Comparison of ENCODE assay signal across 10 cellular contexts in genomic region chr6:28250747-28251146, GRCh38. TPM values are rescaled to one million over a fixed set of nuclear protein-coding genes. Genes with fewer than 3 reads are reported as not detected.
DNase-seq lines count a peak whose midpoint lies in the region; ATAC-seq and TF ChIP-seq lines count a peak whose summit lies in the region.
"Had no signal": no experiment of that assay in that cellular context is flagged by ENCODE, and none has a peak within 500 bp of the region (broad histone marks: within the 10 kb centered on the region; RNA-seq: fewer than 3 reads in every experiment).

No MANE protein-coding gene starts in this region.

- DNase-seq in heart left ventricle (no peak), left ventricle myocardium superior (no peak), right lobe of liver (no peak), upper lobe of right lung (no peak), GM19238 (ENCODE audit: insufficient read length, low spot score) (no peak), COLO668 (lab: John Stamatoyannopoulos, UW; ENCODE audit: unreplicated experiment) (no peak)
- no peak for DNase-seq in activated naive CD8-positive, alpha-beta T cell treated with anti-CD3 and anti-CD28 coated beads, Interleukin-2, amount 10 ng/mL, durations not matched to agents 7 days and 5 days
- DNase-seq: DMS79 had no signal

- H3K27me3 ChIP-seq in heart left ventricle: no peaks in the 10 kb centered on the region
- no peaks in the 10 kb centered on the region for H3K27me3 ChIP-seq in right lobe of liver
- H3K27me3 ChIP-seq in upper lobe of right lung: no peaks in the 10 kb centered on the region

- TF ChIP-seq CTCF in heart left ventricle (IDR thresholded peaks at IDR 0.05) (no peak), right lobe of liver (IDR thresholded peaks at IDR 0.05) (no peak), upper lobe of right lung (IDR thresholded peaks at IDR 0.05) (no peak)

- no peaks in the 10 kb centered on the region for H3K27me3 Mint-ChIP-seq in activated naive CD8-positive, alpha-beta T cell treated with anti-CD3 and anti-CD28 coated beads, Interleukin-2, amount 10 ng/mL, durations not matched to agents 7 days and 5 days

- POLR2A ChIA-PET in activated naive CD8-positive, alpha-beta T cell treated with anti-CD3 and anti-CD28 coated beads, Interleukin-2, amount 10 ng/mL, durations not matched to agents 7 days and 5 days (lab: Charles Lee): no interaction called here

- ATAC-seq in heart left ventricle: no peak
- ATAC-seq in left ventricle myocardium superior: no peak
- ATAC-seq in activated naive CD8-positive, alpha-beta T cell treated with anti-CD3 and anti-CD28 coated beads, Interleukin-2, amount 10 ng/mL, durations not matched to agents 7 days and 5 days (ENCODE audit: low read depth): no peak
- no peak for ATAC-seq in right lobe of liver
- no peak for ATAC-seq in upper lobe of right lung
- ATAC-seq in HG03025 (IDR thresholded peaks at IDR 0.05; ENCODE audit: low FRiP score, unreplicated experiment): no peak

- H3K9me3 ChIP-seq in heart left ventricle (no peaks in the 10 kb centered on the region), right lobe of liver (no peaks in the 10 kb centered on the region), upper lobe of right lung (no peaks in the 10 kb centered on the region)

- no peaks in the 10 kb centered on the region for H3K9me3 Mint-ChIP-seq in activated naive CD8-positive, alpha-beta T cell treated with anti-CD3 and anti-CD28 coated beads, Interleukin-2, amount 10 ng/mL, durations not matched to agents 7 days and 5 days

- no peak overlapping the region for H3K27ac Mint-ChIP-seq in activated naive CD8-positive, alpha-beta T cell treated with anti-CD3 and anti-CD28 coated beads, Interleukin-2, amount 10 ng/mL, durations not matched to agents 7 days and 5 days

- WGBS in heart left ventricle, 4 donors: 67 to 91% (median 76%) methylated on average over 2 of the region's 2 CpGs
- WGBS in right lobe of liver (ENCODE audit: insufficient coverage, low coverage, low lambda C conversion rate, missing lambda C conversion rate): 80% methylated on average over 2 of the region's 2 CpGs

- H3K36me3 ChIP-seq in heart left ventricle (peaks cover 0 to 41% (median 36%) of the 10 kb centered on the region in 9 donors), right lobe of liver (peaks cover 0 to 28% (median 0%) of the 10 kb centered on the region in 4 donors), upper lobe of right lung (peaks cover 32% of the 10 kb centered on the region)

- H3K4me3 ChIP-seq in heart left ventricle (peak overlapping the region in 10 of 12 donors; percentile 59 to 87 (median 78)), right lobe of liver (peak overlapping the region in 2 of 3 donors; percentile 59 to 95), upper lobe of right lung (peak overlapping the region; percentile 95)

- H3K27ac ChIP-seq in heart left ventricle (no peak overlapping the region), right lobe of liver (no peak overlapping the region), upper lobe of right lung (no peak overlapping the region)

- H3K4me1 Mint-ChIP-seq in activated naive CD8-positive, alpha-beta T cell treated with anti-CD3 and anti-CD28 coated beads, Interleukin-2, amount 10 ng/mL, durations not matched to agents 7 days and 5 days: peaks cover 27% of the 10 kb centered on the region

- peaks cover 29% of the 10 kb centered on the region for H3K36me3 Mint-ChIP-seq in activated naive CD8-positive, alpha-beta T cell treated with anti-CD3 and anti-CD28 coated beads, Interleukin-2, amount 10 ng/mL, durations not matched to agents 7 days and 5 days

- H3K4me3 Mint-ChIP-seq in activated naive CD8-positive, alpha-beta T cell treated with anti-CD3 and anti-CD28 coated beads, Interleukin-2, amount 10 ng/mL, durations not matched to agents 7 days and 5 days: peak overlapping the region; percentile 76

- H3K4me1 ChIP-seq in heart left ventricle: peaks cover 6 to 32% (median 15%) of the 10 kb centered on the region in 12 donors
- peaks cover 0 to 9% (median 2%) of the 10 kb centered on the region in 4 donors for H3K4me1 ChIP-seq in right lobe of liver
- peaks cover 21% of the 10 kb centered on the region for H3K4me1 ChIP-seq in upper lobe of right lung

- TF ChIP-seq POLR2A in heart left ventricle (IDR thresholded peaks at IDR 0.05): no peak
- no peak for TF ChIP-seq POLR2A in right lobe of liver (IDR thresholded peaks at IDR 0.05)

- intact Hi-C loops in heart left ventricle (cut with DNase I): loop anchor here in 5 of 10 donors (5.0 to 10.0 kb wide), 4 partner anchors 33 to 116 kb away; partner anchors contain the start of gene ZSCAN31 (in 1 of the 5)
- intact Hi-C loops in left ventricle myocardium superior (cut with micrococcal nuclease): no loop called here
- intact Hi-C loops in right lobe of liver (cut with DNase I): no loop called here
- intact Hi-C loops in upper lobe of right lung (cut with DNase I): loop anchor here (10.0 kb wide), 1 partner anchor 104 kb away; no protein-coding TSS in a partner anchor

RNA-seq across cellular contexts. Expression of gene ZKSCAN4, which starts 1.3 kb away (rescaled TPM):
- 1 to 10 TPM; 2.1 to 5.0 (median 2.5) TPM for total RNA-seq in heart left ventricle
- polyA plus RNA-seq in heart left ventricle: 1 to 10 TPM; 1.5 to 2.2 TPM
- total RNA-seq in left ventricle myocardium superior: 2.7 TPM
- total RNA-seq in activated naive CD8-positive, alpha-beta T cell treated with anti-CD3 and anti-CD28 coated beads, Interleukin-2, amount 10 ng/mL, durations not matched to agents 7 days and 5 days: 10 to 100 TPM; 10.5 to 11.3 TPM
- 1 to 10 TPM; 1.1 to 2.6 (median 2.3) TPM for total RNA-seq in right lobe of liver
- 4.5 TPM for total RNA-seq in upper lobe of right lung

RNA-seq across cellular contexts. Expression of gene NKAPL, which starts 8.3 kb away (rescaled TPM):
- total RNA-seq in heart left ventricle: 1 to 10 TPM; 3.3 to 8.4 (median 5.2) TPM
- polyA plus RNA-seq in heart left ventricle: 1 to 10 TPM; 5.8 to 7.2 TPM
- total RNA-seq in left ventricle myocardium superior: 6.3 TPM
- total RNA-seq in activated naive CD8-positive, alpha-beta T cell treated with anti-CD3 and anti-CD28 coated beads, Interleukin-2, amount 10 ng/mL, durations not matched to agents 7 days and 5 days: not detected
- total RNA-seq in right lobe of liver: 1 to 10 TPM in 1 of 6 experiments, under 1 TPM in 5; 0.15 to 1.0 (median 0.36) TPM
- 0.87 TPM for total RNA-seq in upper lobe of right lung
- total RNA-seq: HT1080 had no signal

RNA-seq across cellular contexts. Expression of gene ZSCAN26, which starts 16.2 kb away (rescaled TPM):
- total RNA-seq in heart left ventricle (10 to 100 TPM in 8 of 9 donors, 1 to 10 TPM in 1; 9.8 to 16.4 (median 12.2) TPM), left ventricle myocardium superior (13.8 TPM), right lobe of liver (1 to 10 TPM; 2.7 to 8.1 (median 5.3) TPM), upper lobe of right lung (11.3 TPM)
- 1 to 10 TPM; 8.1 to 8.3 TPM for polyA plus RNA-seq in heart left ventricle
- total RNA-seq in activated naive CD8-positive, alpha-beta T cell treated with anti-CD3 and anti-CD28 coated beads, Interleukin-2, amount 10 ng/mL, durations not matched to agents 7 days and 5 days: 10 to 100 TPM; 13.1 to 14.5 TPM

RNA-seq across cellular contexts. Expression of gene ZSCAN9, which starts 25.7 kb away (rescaled TPM):
- total RNA-seq in heart left ventricle: 10 to 100 TPM in 2 of 9 donors, 1 to 10 TPM in 7; 6.8 to 12.6 (median 7.9) TPM
- 10 to 100 TPM in 1 of 2 donors, 1 to 10 TPM in 1; 5.8 to 10.2 TPM for polyA plus RNA-seq in heart left ventricle
- total RNA-seq in left ventricle myocardium superior: 10.2 TPM
- 1 to 10 TPM; 9.0 to 9.7 TPM for total RNA-seq in activated naive CD8-positive, alpha-beta T cell treated with anti-CD3 and anti-CD28 coated beads, Interleukin-2, amount 10 ng/mL, durations not matched to agents 7 days and 5 days
- total RNA-seq in right lobe of liver: 1 to 10 TPM; 2.0 to 3.9 (median 3.3) TPM
- 13.5 TPM for total RNA-seq in upper lobe of right lung

RNA-seq across cellular contexts. Expression of gene PGBD1, which starts 30.6 kb away (rescaled TPM):
- total RNA-seq in heart left ventricle (1 to 10 TPM; 2.5 to 3.8 (median 2.9) TPM), left ventricle myocardium superior (2.3 TPM), right lobe of liver (1 to 10 TPM; 1.1 to 2.0 (median 1.3) TPM), upper lobe of right lung (3.1 TPM)
- polyA plus RNA-seq in heart left ventricle: 1 to 10 TPM; 1.7 to 4.6 TPM
- total RNA-seq in activated naive CD8-positive, alpha-beta T cell treated with anti-CD3 and anti-CD28 coated beads, Interleukin-2, amount 10 ng/mL, durations not matched to agents 7 days and 5 days: 1 to 10 TPM; 3.4 to 3.9 TPM
